In genomic region chr7:147432068-147432467, GRCh38 we compare ENCODE assay signal across 1 cellular context.
TF ChIP-seq lines count a peak whose summit lies in the region.

No MANE protein-coding gene starts in this region.

TF ChIP-seq in WTC11, 78 proteins besides CTCF, POLR2A, EP300 and RAD21 (continued from another document):
- TF ChIP-seq ZNF396 (CRISPR knock-in tag; IDR thresholded peaks at IDR 0.05; ENCODE audit: borderline replicate concordance), result no peak
- TF ChIP-seq E2F1 (CRISPR knock-in tag; IDR thresholded peaks at IDR 0.05), result no peak
